ENCODE assay signal across 8 cellular contexts in genomic region chr3:72082121-72082715, GRCh38.
DNase-seq lines count a peak whose midpoint lies in the region; ATAC-seq and TF ChIP-seq lines count a peak whose summit lies in the region.

No MANE protein-coding gene starts in this region.

- peak; percentile 61 for DNase-seq in GM10248 (ENCODE audit: extremely low spot score)
- peak; percentile 59 for DNase-seq in NAMALWA (ENCODE audit: low spot score)
- no peak for DNase-seq in left ventricle myocardium superior
- DNase-seq in NCI-H510A (lab: John Stamatoyannopoulos, UW) = no peak
- DNase-seq in anterior cingulate cortex (lab: John Stamatoyannopoulos, UW) = no peak
- no peak for DNase-seq in iPS-NIHi11 (ENCODE audit: low spot score)
- DNase-seq in NCI-H345 (lab: John Stamatoyannopoulos, UW) = no peak

- ATAC-seq in GM21825 (IDR thresholded peaks at IDR 0.05; ENCODE audit: unreplicated experiment) = peak; percentile 53
- ATAC-seq in left ventricle myocardium superior = peak; percentile 58

- intact Hi-C loops in left ventricle myocardium superior (cut with micrococcal nuclease) = no loop called here

- POLR2A ChIA-PET in GM10248 (lab: Yijun Ruan, JAX) = interaction anchor here (0.6 kb wide), 1 partner anchor 1031 kb away, joined by 5 read pairs; no protein-coding TSS in a partner anchor

- CTCF ChIA-PET in GM10248 (lab: Yijun Ruan, JAX) = interaction anchor here (1.0 to 1.6 kb wide), 2 partner anchors 16 to 154 kb away, joined by 3 to 5 read pairs; no protein-coding TSS in a partner anchor

- no peak for TF ChIP-seq CTCF in GM10248 (IDR thresholded peaks at IDR 0.05; ENCODE audit: control extremely low read depth, extremely low read depth, low read depth, missing control alignments)

Comparison
In these comparisons a context has a peak if more than half of its experiments do, and no peak if none do; other contexts are left out.
1. DNase-seq: peak in GM10248 (single experiment) and NAMALWA (single experiment); none in left ventricle myocardium superior (single experiment), NCI-H510A (single experiment), anterior cingulate cortex (0 of 58), iPS-NIHi11 (single experiment) and NCI-H345 (single experiment).